In the genomic region with DNA sequence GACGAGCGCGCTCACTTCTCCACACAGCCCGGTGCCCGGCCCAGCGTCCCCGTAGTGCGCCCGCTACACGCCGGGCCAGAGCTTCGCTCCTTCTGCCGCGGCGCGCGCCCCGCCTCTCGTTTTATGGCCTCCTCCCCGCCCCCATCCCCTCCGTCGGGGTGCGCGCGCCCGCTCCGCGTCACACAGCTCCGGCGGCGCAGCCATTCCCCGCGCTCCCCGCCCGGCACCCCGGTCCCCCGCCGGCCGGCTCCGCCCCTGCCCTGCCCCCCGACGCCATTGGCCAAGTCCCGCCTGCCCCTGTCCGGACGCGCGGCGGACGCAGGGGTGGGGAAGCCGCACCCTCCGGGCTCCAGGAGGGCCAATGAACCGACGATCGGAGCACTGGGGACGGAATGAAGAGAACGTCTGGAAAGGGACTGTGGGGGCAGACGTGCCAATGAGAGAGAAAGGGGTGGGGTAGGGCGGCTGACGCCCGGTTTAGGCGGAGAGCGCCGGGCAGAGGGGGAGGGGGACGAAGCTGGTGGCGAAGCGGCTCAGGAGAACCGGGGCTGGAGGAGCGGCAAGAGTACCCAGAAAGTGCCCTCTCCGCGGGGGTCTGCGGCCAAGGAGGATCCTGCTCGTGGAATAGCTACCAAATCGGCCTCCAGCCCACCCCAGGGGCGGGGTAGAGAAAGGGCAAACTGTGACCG, we compare ENCODE assay signal across 8 cellular contexts. TPM values are rescaled to one million over a fixed set of nuclear protein-coding genes. Genes with fewer than 3 reads are reported as not detected.
A peak's percentile ranks its signal among the peaks of the same experiment; 100 is the strongest.
DNase-seq lines count a peak whose midpoint lies in the region; ATAC-seq, FAIRE-seq and TF ChIP-seq lines count a peak whose summit lies in the region.

A gene with protein sequence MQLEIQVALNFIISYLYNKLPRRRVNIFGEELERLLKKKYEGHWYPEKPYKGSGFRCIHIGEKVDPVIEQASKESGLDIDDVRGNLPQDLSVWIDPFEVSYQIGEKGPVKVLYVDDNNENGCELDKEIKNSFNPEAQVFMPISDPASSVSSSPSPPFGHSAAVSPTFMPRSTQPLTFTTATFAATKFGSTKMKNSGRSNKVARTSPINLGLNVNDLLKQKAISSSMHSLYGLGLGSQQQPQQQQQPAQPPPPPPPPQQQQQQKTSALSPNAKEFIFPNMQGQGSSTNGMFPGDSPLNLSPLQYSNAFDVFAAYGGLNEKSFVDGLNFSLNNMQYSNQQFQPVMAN (minus strand): TSS at position 94 of the 689 bp plus-strand sequence. CDS start 2,337 bp downstream, outside the sequence.

- peak within 1 kb of the TSS; percentile 88 to 100 (median 100) for H3K27ac ChIP-seq in spleen

- peak within 1 kb of the TSS; percentile 100 for H3K27ac Mint-ChIP-seq in WTC11

- 1% methylated on average over 37 to 75 of the region's 75 CpGs for WGBS in spleen, 5 donors

- H3K36me3 ChIP-seq in bronchial epithelial cell (ENCODE audit: control insufficient read depth, insufficient read depth, low read length) = peaks cover 6% of the 10 kb centered on the region
- peaks cover 0 to 23% (median 11%) of the 10 kb centered on the region in 6 donors for H3K36me3 ChIP-seq in spleen

- no peaks in the 10 kb centered on the region for H3K9me3 Mint-ChIP-seq in WTC11

- peak; percentile 70 for ATAC-seq in HG03175 (IDR thresholded peaks at IDR 0.05; ENCODE audit: unreplicated experiment)
- ATAC-seq in WTC11 = peak; percentile 78

- peaks cover 30% of the 10 kb centered on the region for H3K4me1 Mint-ChIP-seq in WTC11

- H3K9me3 ChIP-seq in spleen = no peaks in the 10 kb centered on the region

- CTCF ChIA-PET in WTC11 (lab: Charles Lee) = interaction anchor here (0.5 to 6.0 kb wide), 16 partner anchors 14 to 240 kb away, joined by 3 to 75 read pairs (median 7); no protein-coding TSS in a partner anchor

- H3K4me3 Mint-ChIP-seq in WTC11 = peak within 1 kb of the TSS; percentile 96

- peaks cover 13 to 69% (median 55%) of the 10 kb centered on the region in 6 donors for H3K4me1 ChIP-seq in spleen

- FAIRE-seq in bronchial epithelial cell (lab: Jason Lieb, UNC) = no peak

- DNase-seq in AG08396 (ENCODE audit: low spot score) (peak; percentile 98), NCI-H226 (peak; percentile 96), WTC11 (ENCODE audit: low spot score) (peak; percentile 97), bronchial epithelial cell (ENCODE audit: low read depth) (peak; percentile 92), inferior parietal cortex (ENCODE audit: extremely low spot score) (peak; percentile 93), spleen (peak; percentile 100)

- intact Hi-C loops in spleen (cut with DNase I; ENCODE audit: low total_unique reads) = no loop called here

- H3K36me3 Mint-ChIP-seq in WTC11 = peaks cover 11% of the 10 kb centered on the region

- POLR2A ChIA-PET in WTC11 (lab: Charles Lee) = interaction anchor here (0.6 to 3.3 kb wide), 39 partner anchors 10 to 362 kb away, joined by 3 to 47 read pairs (median 5); a partner anchor contains a TSS

- no peaks in the 10 kb centered on the region for H3K27me3 Mint-ChIP-seq in WTC11 (ENCODE audit: low read depth)

- in situ Hi-C loops in GM18951 (cut with MboI; ENCODE audit: low sequenced_read_pairs, unreplicated experiment) = no loop called here

- TF ChIP-seq POLR2A in GM18951 (IDR thresholded peaks at IDR 0.05; ENCODE audit: extremely low read depth, insufficient read depth, insufficient read length) (peak; percentile 100), spleen (IDR thresholded peaks at IDR 0.05) (peak; percentile 97 to 99 (median 99))

- H3K4me3 ChIP-seq in bronchial epithelial cell (ENCODE audit: low read depth, low read length) (peak within 1 kb of the TSS; percentile 97), spleen (peak within 1 kb of the TSS; percentile 45 to 88 (median 82))

- TF ChIP-seq CTCF in WTC11 (IDR thresholded peaks at IDR 0.05) (no peak), bronchial epithelial cell (IDR thresholded peaks at IDR 0.05; ENCODE audit: insufficient read depth, low read length, severe bottlenecking) (no peak), spleen (IDR thresholded peaks at IDR 0.05 in 8 of 11, conservative IDR thresholded peaks at IDR 0.05 in 3 of 11) (peak in 2 of 11 experiments; percentile 9 to 41)

- H3K27me3 ChIP-seq in bronchial epithelial cell (ENCODE audit: control insufficient read depth, insufficient read depth, low read length) (no peaks in the 10 kb centered on the region), spleen (replicated peaks in 1 of 7) (no peaks in the 10 kb centered on the region)

TF ChIP-seq in WTC11, 78 proteins besides CTCF, POLR2A, EP300 and RAD21 (continues in another document):
- TF ChIP-seq SMAD3 (CRISPR knock-in tag; IDR thresholded peaks at IDR 0.05; ENCODE audit: borderline replicate concordance) (peak; percentile 59; the same call in 1 of the 2 replicates), SOX15 (CRISPR knock-in tag; IDR thresholded peaks at IDR 0.05) (no peak), JUN (CRISPR knock-in tag; IDR thresholded peaks at IDR 0.05) (peak; percentile 13; the same call in 1 of the 2 replicates), MXD4 (CRISPR knock-in tag; IDR thresholded peaks at IDR 0.05; ENCODE audit: borderline replicate concordance) (no peak), IRF2 (CRISPR knock-in tag; IDR thresholded peaks at IDR 0.05; ENCODE audit: borderline replicate concordance, low read depth) (no peak), CBFB (CRISPR knock-in tag; IDR thresholded peaks at IDR 0.05; ENCODE audit: low read depth) (0 out of 2 replicates have a peak, but pooled peaks have one; percentile 73), TCF7 (CRISPR knock-in tag; IDR thresholded peaks at IDR 0.05; ENCODE audit: low read depth) (no peak), ZNF263 (CRISPR knock-in tag; IDR thresholded peaks at IDR 0.05; ENCODE audit: low read depth) (0 out of 2 replicates have a peak, but pooled peaks have one; percentile 4), HMGA2 (CRISPR knock-in tag; IDR thresholded peaks at IDR 0.05) (0 out of 2 replicates have a peak, but pooled peaks have one; percentile 28), CREB1 (CRISPR knock-in tag; IDR thresholded peaks at IDR 0.05) (0 out of 2 replicates have a peak, but pooled peaks have one; percentile 19), ZNF138 (CRISPR knock-in tag; conservative IDR thresholded peaks at IDR 0.05) (no peak), EMX1 (CRISPR knock-in tag; IDR thresholded peaks at IDR 0.05) (no peak), ZNF219 (CRISPR knock-in tag; IDR thresholded peaks at IDR 0.05; ENCODE audit: borderline replicate concordance) (no peak), CREM (CRISPR knock-in tag; IDR thresholded peaks at IDR 0.05) (no peak; the same call in 1 of the 2 replicates), GRHL2 (CRISPR knock-in tag; IDR thresholded peaks at IDR 0.05; ENCODE audit: insufficient replicate concordance, severe bottlenecking) (no peak), ATF1 (CRISPR knock-in tag; IDR thresholded peaks at IDR 0.05) (no peak)
- TF ChIP-seq, protein P1, sequence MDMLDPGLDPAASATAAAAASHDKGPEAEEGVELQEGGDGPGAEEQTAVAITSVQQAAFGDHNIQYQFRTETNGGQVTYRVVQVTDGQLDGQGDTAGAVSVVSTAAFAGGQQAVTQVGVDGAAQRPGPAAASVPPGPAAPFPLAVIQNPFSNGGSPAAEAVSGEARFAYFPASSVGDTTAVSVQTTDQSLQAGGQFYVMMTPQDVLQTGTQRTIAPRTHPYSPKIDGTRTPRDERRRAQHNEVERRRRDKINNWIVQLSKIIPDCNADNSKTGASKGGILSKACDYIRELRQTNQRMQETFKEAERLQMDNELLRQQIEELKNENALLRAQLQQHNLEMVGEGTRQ (CRISPR knock-in tag; IDR thresholded peaks at IDR 0.05) = peak; percentile 21; the same call in 1 of the 2 replicates
- TF ChIP-seq, protein P2, sequence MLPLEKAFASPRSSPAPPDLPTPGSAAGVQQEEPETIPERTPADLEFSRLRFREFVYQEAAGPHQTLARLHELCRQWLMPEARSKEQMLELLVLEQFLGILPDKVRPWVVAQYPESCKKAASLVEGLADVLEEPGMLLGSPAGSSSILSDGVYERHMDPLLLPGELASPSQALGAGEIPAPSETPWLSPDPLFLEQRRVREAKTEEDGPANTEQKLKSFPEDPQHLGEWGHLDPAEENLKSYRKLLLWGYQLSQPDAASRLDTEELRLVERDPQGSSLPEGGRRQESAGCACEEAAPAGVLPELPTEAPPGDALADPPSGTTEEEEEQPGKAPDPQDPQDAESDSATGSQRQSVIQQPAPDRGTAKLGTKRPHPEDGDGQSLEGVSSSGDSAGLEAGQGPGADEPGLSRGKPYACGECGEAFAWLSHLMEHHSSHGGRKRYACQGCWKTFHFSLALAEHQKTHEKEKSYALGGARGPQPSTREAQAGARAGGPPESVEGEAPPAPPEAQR (CRISPR knock-in tag; IDR thresholded peaks at IDR 0.05) = no peak
- TF ChIP-seq, protein P3, sequence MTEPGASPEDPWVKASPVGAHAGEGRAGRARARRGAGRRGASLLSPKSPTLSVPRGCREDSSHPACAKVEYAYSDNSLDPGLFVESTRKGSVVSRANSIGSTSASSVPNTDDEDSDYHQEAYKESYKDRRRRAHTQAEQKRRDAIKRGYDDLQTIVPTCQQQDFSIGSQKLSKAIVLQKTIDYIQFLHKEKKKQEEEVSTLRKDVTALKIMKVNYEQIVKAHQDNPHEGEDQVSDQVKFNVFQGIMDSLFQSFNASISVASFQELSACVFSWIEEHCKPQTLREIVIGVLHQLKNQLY (CRISPR knock-in tag; IDR thresholded peaks at IDR 0.05) = no peak
- TF ChIP-seq, protein P4, sequence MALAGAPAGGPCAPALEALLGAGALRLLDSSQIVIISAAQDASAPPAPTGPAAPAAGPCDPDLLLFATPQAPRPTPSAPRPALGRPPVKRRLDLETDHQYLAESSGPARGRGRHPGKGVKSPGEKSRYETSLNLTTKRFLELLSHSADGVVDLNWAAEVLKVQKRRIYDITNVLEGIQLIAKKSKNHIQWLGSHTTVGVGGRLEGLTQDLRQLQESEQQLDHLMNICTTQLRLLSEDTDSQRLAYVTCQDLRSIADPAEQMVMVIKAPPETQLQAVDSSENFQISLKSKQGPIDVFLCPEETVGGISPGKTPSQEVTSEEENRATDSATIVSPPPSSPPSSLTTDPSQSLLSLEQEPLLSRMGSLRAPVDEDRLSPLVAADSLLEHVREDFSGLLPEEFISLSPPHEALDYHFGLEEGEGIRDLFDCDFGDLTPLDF (CRISPR knock-in tag; IDR thresholded peaks at IDR 0.05) = 0 out of 2 replicates have a peak, but pooled peaks have one; percentile 64
- TF ChIP-seq, protein P5, sequence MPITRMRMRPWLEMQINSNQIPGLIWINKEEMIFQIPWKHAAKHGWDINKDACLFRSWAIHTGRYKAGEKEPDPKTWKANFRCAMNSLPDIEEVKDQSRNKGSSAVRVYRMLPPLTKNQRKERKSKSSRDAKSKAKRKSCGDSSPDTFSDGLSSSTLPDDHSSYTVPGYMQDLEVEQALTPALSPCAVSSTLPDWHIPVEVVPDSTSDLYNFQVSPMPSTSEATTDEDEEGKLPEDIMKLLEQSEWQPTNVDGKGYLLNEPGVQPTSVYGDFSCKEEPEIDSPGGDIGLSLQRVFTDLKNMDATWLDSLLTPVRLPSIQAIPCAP (CRISPR knock-in tag; IDR thresholded peaks at IDR 0.05) = 0 out of 2 replicates have a peak, but pooled peaks have one; percentile 41

RNA-seq across cellular contexts. Expression of the gene that starts here (rescaled TPM):
- total RNA-seq in WTC11 (2021) = 33.5 to 37.9 TPM (median 36.0 TPM) in 3 replicates
- 11.6 and 19.7 TPM in 2 replicates for total RNA-seq in bronchial epithelial cell
- 10 to 100 TPM; 20.0 to 42.3 (median 26.3) TPM for total RNA-seq in spleen
- polyA plus RNA-seq in spleen = 1 to 10 TPM; 6.3 to 9.8 (median 9.4) TPM

Comparison
In these comparisons a context has a peak if more than half of its experiments do, and no peak if none do; other contexts are left out.
1. Peak in every context shown above with its lines: DNase-seq, ATAC-seq, H3K4me3 ChIP-seq and H3K27ac ChIP-seq.